In genomic region chr2:224160917-224161316, GRCh38 we compare ENCODE assay signal across 20 cellular contexts.
DNase-seq lines count a peak whose midpoint lies in the region; ATAC-seq and TF ChIP-seq lines count a peak whose summit lies in the region.
"Had no signal": no experiment of that assay in that cellular context is flagged by ENCODE, and none has a peak within 500 bp of the region (broad histone marks: within the 10 kb centered on the region; RNA-seq: fewer than 3 reads in every experiment).

No MANE protein-coding gene starts in this region.

- peak; percentile 75 for DNase-seq in EH (ENCODE audit: low read depth)
- peak; percentile 35 for DNase-seq in adipocyte (ENCODE audit: low read depth)
- DNase-seq in fibroblast of pulmonary artery (ENCODE audit: low read depth), result peak; percentile 59
- no peak for DNase-seq in neuronal stem cell (ENCODE audit: low spot score)
- no peak for DNase-seq in germinal center (ENCODE audit: low spot score)
- no peak for DNase-seq in activated CD8-positive, alpha-beta T cell treated with anti-CD3 and anti-CD28 coated beads for 36 hours
- no peak for DNase-seq in stimulated activated naive CD4-positive, alpha-beta T cell (lab: John Stamatoyannopoulos, UW)
- no peak for DNase-seq in SKM-1 treated with dmso at 0.1 percent for 144 hours (lab: John Stamatoyannopoulos, UW; ENCODE audit: unreplicated experiment)
- DNase-seq: activated CD8-positive, alpha-beta memory T cell treated with anti-CD3 and anti-CD28 coated beads for 24 hours; NCI-H1694; NCI-H226; sigmoid colon; stimulated activated CD4-positive, alpha-beta T cell treated with anti-CD3 and anti-CD28 coated beads, Interleukin-2, amount 100 ng/mL, for 24 hours had no signal

- H3K4me3 ChIP-seq in adipocyte (ENCODE audit: low read length) (no peak overlapping the region), fibroblast of pulmonary artery (replicated peaks; ENCODE audit: low read depth, low read length) (no peak overlapping the region), neuronal stem cell (ENCODE audit: low read length in 2 of 2) (no peak overlapping the region)
- H3K4me3 ChIP-seq: coronary artery, sigmoid colon, vagina had no signal

- H3K23ac ChIP-seq in neuronal stem cell (ENCODE audit: low read depth, low read length, poor library complexity), result no peak overlapping the region

- H3K4me3 Mint-ChIP-seq in activated CD8-positive, alpha-beta T cell treated with anti-CD3 and anti-CD28 coated beads for 36 hours, result no peak overlapping the region
- H3K4me3 Mint-ChIP-seq: mesothelial cell of epicardium; T-helper 1 cell treated with Interleukin-12 subunit alpha and Interleukin-12 subunit beta and Interleukin-4 antibody, amounts not matched to agents 30 μg/mL and 1 μg/mL, for 36 hours; WTC11 had no signal

- H3K4me1 ChIP-seq in adipocyte (ENCODE audit: control insufficient read depth, insufficient read depth, low read length) (peaks cover 41% of the 10 kb centered on the region), neuronal stem cell (ENCODE audit: control insufficient read depth in 2 of 2, insufficient read depth in 1 of 2, low read depth in 1 of 2, low read length in 2 of 2) (no peaks in the 10 kb centered on the region)
- H3K4me1 ChIP-seq: sigmoid colon, vagina had no signal

- no peak overlapping the region for H3K4ac ChIP-seq in neuronal stem cell (ENCODE audit: low read length)

- H3K9ac ChIP-seq in adipocyte (ENCODE audit: low read length) (no peak overlapping the region), neuronal stem cell (ENCODE audit: low read depth, low read length, poor library complexity) (no peak overlapping the region)

- H3K4me2 ChIP-seq in neuronal stem cell (ENCODE audit: insufficient read depth, low read length, poor library complexity, severe bottlenecking), result no peak overlapping the region

- H3K9me3 Mint-ChIP-seq in activated CD8-positive, alpha-beta T cell treated with anti-CD3 and anti-CD28 coated beads for 36 hours, result no peaks in the 10 kb centered on the region
- H3K9me3 Mint-ChIP-seq: activated T-helper 2 cell treated with anti-CD3 and anti-CD28 coated beads, Interferon-gamma antibody, Interleukin-2, Interleukin-4, amounts not matched to agents 10 μg/mL and 5 μg/mL and 100 μg/mL, durations not matched to agents 14 hours and 24 hours and 36 hours; mesothelial cell of epicardium; T-helper 1 cell treated with Interleukin-12 subunit alpha and Interleukin-12 subunit beta and Interleukin-4 antibody, amounts not matched to agents 30 μg/mL and 1 μg/mL, for 36 hours; WTC11 had no signal

- no peak overlapping the region for H3K27ac ChIP-seq in neuronal stem cell (replicated peaks; ENCODE audit: low read length)
- H3K27ac ChIP-seq: coronary artery, neutrophil, sigmoid colon, vagina had no signal

- peaks cover 8% of the 10 kb centered on the region for H3K27me3 Mint-ChIP-seq in activated CD8-positive, alpha-beta T cell treated with anti-CD3 and anti-CD28 coated beads for 36 hours

- H3K79me1 ChIP-seq in neuronal stem cell (ENCODE audit: low read depth, low read length), result no peaks in the 10 kb centered on the region

- WGBS in neuronal stem cell (ENCODE audit: extremely low coverage in 2 of 2, insufficient read length in 2 of 2, insufficient replicate concordance in 1 of 2), 2 donors, result no CpG with 5 or more reads among the region's 1 CpG

- no peak overlapping the region for H4K91ac ChIP-seq in neuronal stem cell (ENCODE audit: low read depth, low read length, poor library complexity)

- no peaks in the 10 kb centered on the region for H3K36me3 ChIP-seq in adipocyte (ENCODE audit: control insufficient read depth, insufficient read depth, low read length, severe bottlenecking)
- H3K36me3 ChIP-seq in neuronal stem cell (replicated peaks in 1 of 2; ENCODE audit: control insufficient read depth in 2 of 2, insufficient read depth in 2 of 2, low read length in 2 of 2), result no peaks in the 10 kb centered on the region
- H3K36me3 ChIP-seq: neutrophil, sigmoid colon, vagina had no signal

- no peak for TF ChIP-seq CTCF in fibroblast of pulmonary artery (IDR thresholded peaks at IDR 0.05; ENCODE audit: low read length, missing control alignments)
- TF ChIP-seq CTCF in activated CD8-positive, alpha-beta T cell treated with anti-CD3 and anti-CD28 coated beads for 36 hours (IDR thresholded peaks at IDR 0.05), result no peak

- no peak overlapping the region for H2BK120ac ChIP-seq in neuronal stem cell (ENCODE audit: low read depth, low read length)

- no peaks in the 10 kb centered on the region for H3K4me1 Mint-ChIP-seq in activated CD8-positive, alpha-beta T cell treated with anti-CD3 and anti-CD28 coated beads for 36 hours (ENCODE audit: low read depth)
- H3K4me1 Mint-ChIP-seq: WTC11 had no signal

- H3K27ac Mint-ChIP-seq in activated CD8-positive, alpha-beta T cell treated with anti-CD3 and anti-CD28 coated beads for 36 hours, result no peak overlapping the region
- H3K27ac Mint-ChIP-seq: activated T-helper 2 cell treated with anti-CD3 and anti-CD28 coated beads, Interferon-gamma antibody, Interleukin-2, Interleukin-4, amounts not matched to agents 10 μg/mL and 5 μg/mL and 100 μg/mL, durations not matched to agents 14 hours and 24 hours and 36 hours; mesothelial cell of epicardium; T-helper 1 cell treated with Interleukin-12 subunit alpha and Interleukin-12 subunit beta and Interleukin-4 antibody, amounts not matched to agents 30 μg/mL and 1 μg/mL, for 36 hours; WTC11 had no signal

- H3K18ac ChIP-seq in neuronal stem cell (ENCODE audit: low read length), result peak overlapping the region; percentile 21

- H2BK5ac ChIP-seq in neuronal stem cell (ENCODE audit: low read length), result no peak overlapping the region

- intact Hi-C loops in activated CD8-positive, alpha-beta T cell treated with anti-CD3 and anti-CD28 coated beads for 36 hours (cut with micrococcal nuclease), result no loop called here

- peak overlapping the region; percentile 59 for H3K14ac ChIP-seq in neuronal stem cell (ENCODE audit: low read length)

- ATAC-seq in activated CD8-positive, alpha-beta T cell treated with anti-CD3 and anti-CD28 coated beads for 36 hours, result no peak
- ATAC-seq: WTC11 had no signal

- no peak overlapping the region for H4K8ac ChIP-seq in neuronal stem cell (ENCODE audit: low read depth, low read length)

- no peak overlapping the region for H2AK5ac ChIP-seq in neuronal stem cell (ENCODE audit: low read depth, low read length)

- no peak overlapping the region for H2BK12ac ChIP-seq in neuronal stem cell (ENCODE audit: low read length)

- CTCF ChIA-PET in activated CD8-positive, alpha-beta T cell treated with anti-CD3 and anti-CD28 coated beads for 36 hours (lab: Charles Lee), result no interaction called here

- H3K9me3 ChIP-seq in adipocyte (ENCODE audit: control insufficient read depth, low read length) (no peaks in the 10 kb centered on the region), neuronal stem cell (replicated peaks in 1 of 2; ENCODE audit: control insufficient read depth in 2 of 2, insufficient read depth in 1 of 2, low read depth in 1 of 2, low read length in 2 of 2) (peaks cover 0 to 2% of the 10 kb centered on the region in 2 donors)
- H3K9me3 ChIP-seq: neutrophil, sigmoid colon, vagina had no signal

- H2BK15ac ChIP-seq in neuronal stem cell (ENCODE audit: low read length), result no peak overlapping the region

- H3K27me3 ChIP-seq in adipocyte (replicated peaks; ENCODE audit: control insufficient read depth, insufficient read depth, low read length), result no peaks in the 10 kb centered on the region
- H3K27me3 ChIP-seq in neuronal stem cell (ENCODE audit: control insufficient read depth in 3 of 3, insufficient read depth in 3 of 3, low read depth in 1 of 3, low read length in 3 of 3), result no peaks in the 10 kb centered on the region
- H3K27me3 ChIP-seq: neutrophil, sigmoid colon, vagina had no signal

- H2AFZ ChIP-seq in neuronal stem cell (ENCODE audit: low read length), result no peak overlapping the region

- POLR2A ChIA-PET in activated CD8-positive, alpha-beta T cell treated with anti-CD3 and anti-CD28 coated beads for 36 hours (lab: Charles Lee), result no interaction called here

- no peaks in the 10 kb centered on the region for H3K36me3 Mint-ChIP-seq in activated CD8-positive, alpha-beta T cell treated with anti-CD3 and anti-CD28 coated beads for 36 hours (ENCODE audit: low read depth)
- H3K36me3 Mint-ChIP-seq: mesothelial cell of epicardium, WTC11 had no signal

Comparison
In these comparisons a context has a peak if more than half of its experiments do, and no peak if none do; other contexts are left out.
1. DNase-seq: peak in EH (single experiment), adipocyte (single experiment) and fibroblast of pulmonary artery (single experiment); none in neuronal stem cell (single experiment), germinal center (single experiment), activated CD8-positive, alpha-beta T cell treated with anti-CD3 and anti-CD28 coated beads for 36 hours (single experiment), stimulated activated naive CD4-positive, alpha-beta T cell (0 of 6) and SKM-1 treated with dmso at 0.1 percent for 144 hours (single experiment).